In genomic region chrX:119871245-119871598, GRCh38 we compare ENCODE assay signal across 8 cellular contexts. TPM values are rescaled to one million over a fixed set of nuclear protein-coding genes. Genes with fewer than 3 reads are reported as not detected.
A peak's percentile ranks its signal among the peaks of the same experiment; 100 is the strongest.
DNase-seq lines count a peak whose midpoint lies in the region; ATAC-seq and TF ChIP-seq lines count a peak whose summit lies in the region.

No MANE protein-coding gene starts in this region.

- H3K9me3 ChIP-seq in HEK293 (ENCODE audit: control insufficient read depth, insufficient read depth, low read depth, low read length) = no peaks in the 10 kb centered on the region
- H3K9me3 ChIP-seq in NT2/D1 (ENCODE audit: insufficient read depth, low read length) = no peaks in the 10 kb centered on the region
- H3K9me3 ChIP-seq in mucosa of rectum (ENCODE audit: control insufficient read depth in 2 of 2, low read length in 2 of 2) = no peaks in the 10 kb centered on the region

- no peak for DNase-seq in NT2/D1 (ENCODE audit: low read depth, low spot score)
- DNase-seq in dorsolateral prefrontal cortex = peak in 2 of 10 donors; percentile 12 to 47
- DNase-seq in NCI-H1048 (lab: John Stamatoyannopoulos, UW) = no peak
- DNase-seq in UCSD-AML1 (lab: John Stamatoyannopoulos, UW; ENCODE audit: unreplicated experiment) = no peak
- no peak for DNase-seq in middle frontal gyrus (ENCODE audit: extremely low spot score, low spot score)

- H3K36me3 ChIP-seq in HEK293 (ENCODE audit: control insufficient read depth in 2 of 2, insufficient read depth in 1 of 2, low read length in 2 of 2) (peaks cover 9 to 11% of the 10 kb centered on the region in 2 experiments), NT2/D1 (ENCODE audit: insufficient read depth, insufficient read length, low read length) (peaks cover 29% of the 10 kb centered on the region), mucosa of rectum (ENCODE audit: control insufficient read depth in 2 of 2, insufficient read depth in 2 of 2, low read length in 2 of 2) (peaks cover 0 to 3% of the 10 kb centered on the region in 2 donors)

- peak overlapping the region; percentile 90 for H3K27ac ChIP-seq in HEK293 (ENCODE audit: extremely low read depth, low read depth, low read length)
- H3K27ac ChIP-seq in dorsolateral prefrontal cortex = peak overlapping the region in 58 of 59 donors; percentile 6 to 94 (median 87)
- peak overlapping the region; percentile 92 to 93 for H3K27ac ChIP-seq in mucosa of rectum (ENCODE audit: low read depth in 2 of 2, low read length in 2 of 2)

- TF ChIP-seq CTCF in HEK293 (tag by site-specific recombination; IDR thresholded peaks at IDR 0.05) (no peak), dorsolateral prefrontal cortex (IDR thresholded peaks at IDR 0.05 in 54 of 56, conservative IDR thresholded peaks at IDR 0.05 in 2 of 56; ENCODE audit: low read depth in 1 of 56, partially characterized antibody in 56 of 56) (no peak)

- peaks cover 3% of the 10 kb centered on the region for H3K27me3 ChIP-seq in NT2/D1 (ENCODE audit: insufficient read depth, insufficient read length)
- H3K27me3 ChIP-seq in dorsolateral prefrontal cortex = peaks cover 0 to 28% (median 0%) of the 10 kb centered on the region in 45 donors
- no peaks in the 10 kb centered on the region for H3K27me3 ChIP-seq in mucosa of rectum (ENCODE audit: control insufficient read depth in 2 of 2, insufficient read depth in 2 of 2, low read length in 2 of 2)

- intact Hi-C loops in dorsolateral prefrontal cortex (cut with DNase I) = loop anchor here (1.0 to 5.0 kb wide), 2 partner anchors 18 to 71 kb away; partner anchors contain the start of gene NKAP (in 1 of the 2)

- H3K9ac ChIP-seq in NT2/D1 (ENCODE audit: insufficient read length, low read depth) (peak overlapping the region; percentile 97), mucosa of rectum (ENCODE audit: low read depth in 1 of 2, low read length in 2 of 2) (peak overlapping the region; percentile 83 to 92)

- H3K4me1 ChIP-seq in HEK293 (ENCODE audit: control insufficient read depth, insufficient read depth, low read length) = no peaks in the 10 kb centered on the region
- H3K4me1 ChIP-seq in NT2/D1 (ENCODE audit: insufficient read depth, insufficient read length) = no peaks in the 10 kb centered on the region
- H3K4me1 ChIP-seq in mucosa of rectum (ENCODE audit: control insufficient read depth in 2 of 2, insufficient read depth in 2 of 2, low read length in 2 of 2) = no peaks in the 10 kb centered on the region

- H3K4me3 ChIP-seq in HEK293 (ENCODE audit: low read depth, low read length) = peak overlapping the region; percentile 59
- peak overlapping the region; percentile 94 for H3K4me3 ChIP-seq in NT2/D1 (ENCODE audit: insufficient read length, low read depth)
- H3K4me3 ChIP-seq in dorsolateral prefrontal cortex = peak overlapping the region; percentile 38 to 82 (median 69)
- peak overlapping the region; percentile 77 to 93 for H3K4me3 ChIP-seq in mucosa of rectum (ENCODE audit: low read length in 2 of 2)

- CTCF ChIA-PET in HEK293 (lab: Yijun Ruan, JAX) = interaction anchor here (0.7 to 3.0 kb wide), 3 partner anchors 9 to 84 kb away, joined by 3 to 9 read pairs (median 4); no protein-coding TSS in a partner anchor

- POLR2A ChIA-PET in HEK293 (lab: Yijun Ruan, JAX) = interaction anchor here (0.8 to 2.9 kb wide), 7 partner anchors 10 to 265 kb away, joined by 3 to 33 read pairs (median 6); partner anchors contain the start of genes RPL39 and UPF3B

- peak; percentile 21 for ATAC-seq in GM18520 (IDR thresholded peaks at IDR 0.05; ENCODE audit: unreplicated experiment)

TF ChIP-seq in HEK293, 187 proteins besides CTCF, POLR2A, EP300 and RAD21:
- TF ChIP-seq, protein P1, sequence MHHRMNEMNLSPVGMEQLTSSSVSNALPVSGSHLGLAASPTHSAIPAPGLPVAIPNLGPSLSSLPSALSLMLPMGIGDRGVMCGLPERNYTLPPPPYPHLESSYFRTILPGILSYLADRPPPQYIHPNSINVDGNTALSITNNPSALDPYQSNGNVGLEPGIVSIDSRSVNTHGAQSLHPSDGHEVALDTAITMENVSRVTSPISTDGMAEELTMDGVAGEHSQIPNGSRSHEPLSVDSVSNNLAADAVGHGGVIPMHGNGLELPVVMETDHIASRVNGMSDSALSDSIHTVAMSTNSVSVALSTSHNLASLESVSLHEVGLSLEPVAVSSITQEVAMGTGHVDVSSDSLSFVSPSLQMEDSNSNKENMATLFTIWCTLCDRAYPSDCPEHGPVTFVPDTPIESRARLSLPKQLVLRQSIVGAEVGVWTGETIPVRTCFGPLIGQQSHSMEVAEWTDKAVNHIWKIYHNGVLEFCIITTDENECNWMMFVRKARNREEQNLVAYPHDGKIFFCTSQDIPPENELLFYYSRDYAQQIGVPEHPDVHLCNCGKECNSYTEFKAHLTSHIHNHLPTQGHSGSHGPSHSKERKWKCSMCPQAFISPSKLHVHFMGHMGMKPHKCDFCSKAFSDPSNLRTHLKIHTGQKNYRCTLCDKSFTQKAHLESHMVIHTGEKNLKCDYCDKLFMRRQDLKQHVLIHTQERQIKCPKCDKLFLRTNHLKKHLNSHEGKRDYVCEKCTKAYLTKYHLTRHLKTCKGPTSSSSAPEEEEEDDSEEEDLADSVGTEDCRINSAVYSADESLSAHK (tag by site-specific recombination; IDR thresholded peaks at IDR 0.05) = no peak
- TF ChIP-seq ZNF16 (tag by site-specific recombination; IDR thresholded peaks at IDR 0.05; ENCODE audit: low read depth) (no peak), ZBTB20 (tag by site-specific recombination; IDR thresholded peaks at IDR 0.05) (no peak), ZNF148 (tag by site-specific recombination; IDR thresholded peaks at IDR 0.05; ENCODE audit: borderline replicate concordance) (no peak), OSR2 (tag by site-specific recombination; IDR thresholded peaks at IDR 0.05) (no peak), IKZF3 (tag by site-specific recombination; IDR thresholded peaks at IDR 0.05) (no peak), ZNF76 (tag by site-specific recombination; IDR thresholded peaks at IDR 0.05; ENCODE audit: borderline replicate concordance, low read depth) (no peak), KLF16 (tag by site-specific recombination; IDR thresholded peaks at IDR 0.05) (no peak), ZNF248 (tag by site-specific recombination; IDR thresholded peaks at IDR 0.05) (no peak), PRDM10 (tag by site-specific recombination; IDR thresholded peaks at IDR 0.05) (no peak), ZNF132 (tag by site-specific recombination; IDR thresholded peaks at IDR 0.05; ENCODE audit: borderline replicate concordance) (no peak), ZNF510 (tag by site-specific recombination; IDR thresholded peaks at IDR 0.05; ENCODE audit: insufficient replicate concordance) (no peak), KLF10 (tag by site-specific recombination; IDR thresholded peaks at IDR 0.05) (no peak), ZNF138 (tag by site-specific recombination; IDR thresholded peaks at IDR 0.05; ENCODE audit: borderline replicate concordance) (no peak), ZNF155 (tag by site-specific recombination; IDR thresholded peaks at IDR 0.05) (no peak), ZNF530 (tag by site-specific recombination; IDR thresholded peaks at IDR 0.05; ENCODE audit: low read depth) (no peak)

RNA-seq across cellular contexts. Expression of gene RNF113A, which starts 0.3 kb away (rescaled TPM):
- 10 to 100 TPM in 106 of 120 experiments, 1 to 10 TPM in 14; 6.9 to 18.1 (median 12.5) TPM for total RNA-seq in dorsolateral prefrontal cortex

RNA-seq across cellular contexts. Expression of gene NDUFA1, which starts 0.4 kb away (rescaled TPM):
- total RNA-seq in dorsolateral prefrontal cortex = 100 to 1,000 TPM in 73 of 120 experiments, 10 to 100 TPM in 47; 55.9 to 137 (median 104) TPM

RNA-seq across cellular contexts. Expression of gene UPF3B, which starts 18.5 kb away (rescaled TPM):
- 10 to 100 TPM in 113 of 120 experiments, 1 to 10 TPM in 7; 9.1 to 20.2 (median 12.9) TPM for total RNA-seq in dorsolateral prefrontal cortex

RNA-seq across cellular contexts. Expression of gene AKAP14, which starts 24.5 kb away (rescaled TPM):
- total RNA-seq in dorsolateral prefrontal cortex = 1 to 10 TPM in 27 of 120 experiments, under 1 TPM in 12, not detected in 81; 0.59 to 4.5 (median 1.3) TPM
